1 cellular context compared by ENCODE assay signal in the genomic region with DNA sequence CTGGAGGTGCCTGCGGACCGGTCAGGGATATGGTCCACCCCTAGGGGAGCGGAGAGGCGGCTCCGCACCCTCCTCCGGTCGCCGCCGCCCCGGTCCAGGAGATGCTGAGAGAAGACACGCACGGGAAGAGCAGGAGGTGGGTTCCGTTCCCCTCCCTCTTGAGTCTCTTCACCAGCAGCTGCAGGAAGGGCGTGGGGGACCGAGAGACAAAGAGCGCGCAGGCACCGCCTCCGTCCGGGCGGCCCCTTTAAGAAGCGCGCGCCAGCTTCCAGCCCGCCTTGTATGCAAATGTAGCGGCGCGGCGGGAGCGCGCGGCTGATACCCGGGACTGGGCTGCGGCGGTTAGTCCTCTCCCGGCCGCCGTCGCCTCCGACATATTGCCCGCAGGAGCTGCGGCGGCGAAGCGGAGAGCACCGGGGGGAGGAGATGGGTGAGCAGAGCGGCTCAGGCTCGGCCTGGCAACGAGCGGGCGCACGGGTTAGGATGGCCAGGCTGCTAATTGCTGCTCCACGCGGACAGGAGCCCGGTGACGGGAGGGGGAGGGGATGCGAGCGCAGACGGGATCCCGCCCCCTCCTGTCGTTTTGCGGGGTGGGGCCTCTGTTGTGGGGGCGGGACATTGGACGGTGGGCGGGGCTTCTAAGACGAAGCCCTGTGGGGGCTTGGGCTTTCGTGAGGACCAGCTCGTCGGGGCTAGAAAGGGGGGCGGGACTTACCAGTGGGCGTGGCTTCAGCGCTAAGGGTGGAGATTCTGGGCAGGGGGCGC.
TF ChIP-seq lines count a peak whose summit lies in the region.

A gene (plus strand): TSS at position 318 of the 765 bp plus-strand sequence. CDS start 109 bp downstream, at position 427.

TF ChIP-seq in HepG2, 621 proteins besides CTCF, POLR2A, EP300 and RAD21 (continued from another document and continues in another):
- TF ChIP-seq, protein P1, sequence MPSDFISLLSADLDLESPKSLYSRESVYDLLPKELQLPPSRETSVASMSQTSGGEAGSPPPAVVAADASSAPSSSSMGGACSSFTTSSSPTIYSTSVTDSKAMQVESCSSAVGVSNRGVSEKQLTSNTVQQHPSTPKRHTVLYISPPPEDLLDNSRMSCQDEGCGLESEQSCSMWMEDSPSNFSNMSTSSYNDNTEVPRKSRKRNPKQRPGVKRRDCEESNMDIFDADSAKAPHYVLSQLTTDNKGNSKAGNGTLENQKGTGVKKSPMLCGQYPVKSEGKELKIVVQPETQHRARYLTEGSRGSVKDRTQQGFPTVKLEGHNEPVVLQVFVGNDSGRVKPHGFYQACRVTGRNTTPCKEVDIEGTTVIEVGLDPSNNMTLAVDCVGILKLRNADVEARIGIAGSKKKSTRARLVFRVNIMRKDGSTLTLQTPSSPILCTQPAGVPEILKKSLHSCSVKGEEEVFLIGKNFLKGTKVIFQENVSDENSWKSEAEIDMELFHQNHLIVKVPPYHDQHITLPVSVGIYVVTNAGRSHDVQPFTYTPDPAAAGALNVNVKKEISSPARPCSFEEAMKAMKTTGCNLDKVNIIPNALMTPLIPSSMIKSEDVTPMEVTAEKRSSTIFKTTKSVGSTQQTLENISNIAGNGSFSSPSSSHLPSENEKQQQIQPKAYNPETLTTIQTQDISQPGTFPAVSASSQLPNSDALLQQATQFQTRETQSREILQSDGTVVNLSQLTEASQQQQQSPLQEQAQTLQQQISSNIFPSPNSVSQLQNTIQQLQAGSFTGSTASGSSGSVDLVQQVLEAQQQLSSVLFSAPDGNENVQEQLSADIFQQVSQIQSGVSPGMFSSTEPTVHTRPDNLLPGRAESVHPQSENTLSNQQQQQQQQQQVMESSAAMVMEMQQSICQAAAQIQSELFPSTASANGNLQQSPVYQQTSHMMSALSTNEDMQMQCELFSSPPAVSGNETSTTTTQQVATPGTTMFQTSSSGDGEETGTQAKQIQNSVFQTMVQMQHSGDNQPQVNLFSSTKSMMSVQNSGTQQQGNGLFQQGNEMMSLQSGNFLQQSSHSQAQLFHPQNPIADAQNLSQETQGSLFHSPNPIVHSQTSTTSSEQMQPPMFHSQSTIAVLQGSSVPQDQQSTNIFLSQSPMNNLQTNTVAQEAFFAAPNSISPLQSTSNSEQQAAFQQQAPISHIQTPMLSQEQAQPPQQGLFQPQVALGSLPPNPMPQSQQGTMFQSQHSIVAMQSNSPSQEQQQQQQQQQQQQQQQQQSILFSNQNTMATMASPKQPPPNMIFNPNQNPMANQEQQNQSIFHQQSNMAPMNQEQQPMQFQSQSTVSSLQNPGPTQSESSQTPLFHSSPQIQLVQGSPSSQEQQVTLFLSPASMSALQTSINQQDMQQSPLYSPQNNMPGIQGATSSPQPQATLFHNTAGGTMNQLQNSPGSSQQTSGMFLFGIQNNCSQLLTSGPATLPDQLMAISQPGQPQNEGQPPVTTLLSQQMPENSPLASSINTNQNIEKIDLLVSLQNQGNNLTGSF (CRISPR knock-in tag; IDR thresholded peaks at IDR 0.05) = no peak
- TF ChIP-seq ESRRA (CRISPR knock-in tag; IDR thresholded peaks at IDR 0.05; ENCODE audit: low read depth) = no peak
- no peak for TF ChIP-seq FOXK2 (IDR thresholded peaks at IDR 0.05)
- TF ChIP-seq, protein P2, sequence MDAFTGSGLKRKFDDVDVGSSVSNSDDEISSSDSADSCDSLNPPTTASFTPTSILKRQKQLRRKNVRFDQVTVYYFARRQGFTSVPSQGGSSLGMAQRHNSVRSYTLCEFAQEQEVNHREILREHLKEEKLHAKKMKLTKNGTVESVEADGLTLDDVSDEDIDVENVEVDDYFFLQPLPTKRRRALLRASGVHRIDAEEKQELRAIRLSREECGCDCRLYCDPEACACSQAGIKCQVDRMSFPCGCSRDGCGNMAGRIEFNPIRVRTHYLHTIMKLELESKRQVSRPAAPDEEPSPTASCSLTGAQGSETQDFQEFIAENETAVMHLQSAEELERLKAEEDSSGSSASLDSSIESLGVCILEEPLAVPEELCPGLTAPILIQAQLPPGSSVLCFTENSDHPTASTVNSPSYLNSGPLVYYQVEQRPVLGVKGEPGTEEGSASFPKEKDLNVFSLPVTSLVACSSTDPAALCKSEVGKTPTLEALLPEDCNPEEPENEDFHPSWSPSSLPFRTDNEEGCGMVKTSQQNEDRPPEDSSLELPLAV (CRISPR knock-in tag; conservative IDR thresholded peaks at IDR 0.05; ENCODE audit: low read depth) = no peak
- 0 out of 2 replicates have a peak, but pooled peaks have one; percentile 34 for TF ChIP-seq KDM6A (CRISPR knock-in tag; IDR thresholded peaks at IDR 0.05; ENCODE audit: low read depth)
- TF ChIP-seq NCOR1 (IDR thresholded peaks at IDR 0.05; ENCODE audit: borderline replicate concordance, low read length) = no peak; the same call in 1 of the 2 replicates
- TF ChIP-seq, protein P3, sequence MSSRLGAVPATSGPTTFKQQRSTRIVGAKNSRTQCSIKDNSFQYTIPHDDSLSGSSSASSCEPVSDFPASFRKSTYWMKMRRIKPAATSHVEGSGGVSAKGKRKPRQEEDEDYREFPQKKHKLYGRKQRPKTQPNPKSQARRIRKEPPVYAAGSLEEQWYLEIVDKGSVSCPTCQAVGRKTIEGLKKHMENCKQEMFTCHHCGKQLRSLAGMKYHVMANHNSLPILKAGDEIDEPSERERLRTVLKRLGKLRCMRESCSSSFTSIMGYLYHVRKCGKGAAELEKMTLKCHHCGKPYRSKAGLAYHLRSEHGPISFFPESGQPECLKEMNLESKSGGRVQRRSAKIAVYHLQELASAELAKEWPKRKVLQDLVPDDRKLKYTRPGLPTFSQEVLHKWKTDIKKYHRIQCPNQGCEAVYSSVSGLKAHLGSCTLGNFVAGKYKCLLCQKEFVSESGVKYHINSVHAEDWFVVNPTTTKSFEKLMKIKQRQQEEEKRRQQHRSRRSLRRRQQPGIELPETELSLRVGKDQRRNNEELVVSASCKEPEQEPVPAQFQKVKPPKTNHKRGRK (CRISPR knock-in tag; IDR thresholded peaks at IDR 0.05) = no peak
- TF ChIP-seq, protein P4, sequence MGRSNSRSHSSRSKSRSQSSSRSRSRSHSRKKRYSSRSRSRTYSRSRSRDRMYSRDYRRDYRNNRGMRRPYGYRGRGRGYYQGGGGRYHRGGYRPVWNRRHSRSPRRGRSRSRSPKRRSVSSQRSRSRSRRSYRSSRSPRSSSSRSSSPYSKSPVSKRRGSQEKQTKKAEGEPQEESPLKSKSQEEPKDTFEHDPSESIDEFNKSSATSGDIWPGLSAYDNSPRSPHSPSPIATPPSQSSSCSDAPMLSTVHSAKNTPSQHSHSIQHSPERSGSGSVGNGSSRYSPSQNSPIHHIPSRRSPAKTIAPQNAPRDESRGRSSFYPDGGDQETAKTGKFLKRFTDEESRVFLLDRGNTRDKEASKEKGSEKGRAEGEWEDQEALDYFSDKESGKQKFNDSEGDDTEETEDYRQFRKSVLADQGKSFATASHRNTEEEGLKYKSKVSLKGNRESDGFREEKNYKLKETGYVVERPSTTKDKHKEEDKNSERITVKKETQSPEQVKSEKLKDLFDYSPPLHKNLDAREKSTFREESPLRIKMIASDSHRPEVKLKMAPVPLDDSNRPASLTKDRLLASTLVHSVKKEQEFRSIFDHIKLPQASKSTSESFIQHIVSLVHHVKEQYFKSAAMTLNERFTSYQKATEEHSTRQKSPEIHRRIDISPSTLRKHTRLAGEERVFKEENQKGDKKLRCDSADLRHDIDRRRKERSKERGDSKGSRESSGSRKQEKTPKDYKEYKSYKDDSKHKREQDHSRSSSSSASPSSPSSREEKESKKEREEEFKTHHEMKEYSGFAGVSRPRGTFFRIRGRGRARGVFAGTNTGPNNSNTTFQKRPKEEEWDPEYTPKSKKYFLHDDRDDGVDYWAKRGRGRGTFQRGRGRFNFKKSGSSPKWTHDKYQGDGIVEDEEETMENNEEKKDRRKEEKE (IDR thresholded peaks at IDR 0.05) = no peak
- TF ChIP-seq, protein P5, sequence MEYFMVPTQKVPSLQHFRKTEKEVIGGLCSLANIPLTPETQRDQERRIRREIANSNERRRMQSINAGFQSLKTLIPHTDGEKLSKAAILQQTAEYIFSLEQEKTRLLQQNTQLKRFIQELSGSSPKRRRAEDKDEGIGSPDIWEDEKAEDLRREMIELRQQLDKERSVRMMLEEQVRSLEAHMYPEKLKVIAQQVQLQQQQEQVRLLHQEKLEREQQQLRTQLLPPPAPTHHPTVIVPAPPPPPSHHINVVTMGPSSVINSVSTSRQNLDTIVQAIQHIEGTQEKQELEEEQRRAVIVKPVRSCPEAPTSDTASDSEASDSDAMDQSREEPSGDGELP (IDR thresholded peaks at IDR 0.05; ENCODE audit: borderline replicate concordance, low read depth) = peak; percentile 53; the same call in 1 of the 2 replicates
- TF ChIP-seq SRY (CRISPR knock-in tag; IDR thresholded peaks at IDR 0.05) = no peak
- no peak for TF ChIP-seq ZBTB42 (CRISPR knock-in tag; IDR thresholded peaks at IDR 0.05)
- TF ChIP-seq ZNF644 (CRISPR knock-in tag; IDR thresholded peaks at IDR 0.05; ENCODE audit: low read depth) = no peak
- TF ChIP-seq ZNF792 (CRISPR knock-in tag; IDR thresholded peaks at IDR 0.05) = no peak
- TF ChIP-seq, protein P6, sequence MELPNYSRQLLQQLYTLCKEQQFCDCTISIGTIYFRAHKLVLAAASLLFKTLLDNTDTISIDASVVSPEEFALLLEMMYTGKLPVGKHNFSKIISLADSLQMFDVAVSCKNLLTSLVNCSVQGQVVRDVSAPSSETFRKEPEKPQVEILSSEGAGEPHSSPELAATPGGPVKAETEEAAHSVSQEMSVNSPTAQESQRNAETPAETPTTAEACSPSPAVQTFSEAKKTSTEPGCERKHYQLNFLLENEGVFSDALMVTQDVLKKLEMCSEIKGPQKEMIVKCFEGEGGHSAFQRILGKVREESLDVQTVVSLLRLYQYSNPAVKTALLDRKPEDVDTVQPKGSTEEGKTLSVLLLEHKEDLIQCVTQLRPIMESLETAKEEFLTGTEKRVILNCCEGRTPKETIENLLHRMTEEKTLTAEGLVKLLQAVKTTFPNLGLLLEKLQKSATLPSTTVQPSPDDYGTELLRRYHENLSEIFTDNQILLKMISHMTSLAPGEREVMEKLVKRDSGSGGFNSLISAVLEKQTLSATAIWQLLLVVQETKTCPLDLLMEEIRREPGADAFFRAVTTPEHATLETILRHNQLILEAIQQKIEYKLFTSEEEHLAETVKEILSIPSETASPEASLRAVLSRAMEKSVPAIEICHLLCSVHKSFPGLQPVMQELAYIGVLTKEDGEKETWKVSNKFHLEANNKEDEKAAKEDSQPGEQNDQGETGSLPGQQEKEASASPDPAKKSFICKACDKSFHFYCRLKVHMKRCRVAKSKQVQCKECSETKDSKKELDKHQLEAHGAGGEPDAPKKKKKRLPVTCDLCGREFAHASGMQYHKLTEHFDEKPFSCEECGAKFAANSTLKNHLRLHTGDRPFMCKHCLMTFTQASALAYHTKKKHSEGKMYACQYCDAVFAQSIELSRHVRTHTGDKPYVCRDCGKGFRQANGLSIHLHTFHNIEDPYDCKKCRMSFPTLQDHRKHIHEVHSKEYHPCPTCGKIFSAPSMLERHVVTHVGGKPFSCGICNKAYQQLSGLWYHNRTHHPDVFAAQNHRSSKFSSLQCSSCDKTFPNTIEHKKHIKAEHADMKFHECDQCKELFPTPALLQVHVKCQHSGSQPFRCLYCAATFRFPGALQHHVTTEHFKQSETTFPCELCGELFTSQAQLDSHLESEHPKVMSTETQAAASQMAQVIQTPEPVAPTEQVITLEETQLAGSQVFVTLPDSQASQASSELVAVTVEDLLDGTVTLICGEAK (IDR thresholded peaks at IDR 0.05) = no peak
- TF ChIP-seq, protein P6 (CRISPR knock-in tag; IDR thresholded peaks at IDR 0.05) = 0 out of 2 replicates have a peak, but pooled peaks have one; percentile 44
- no peak for TF ChIP-seq MAFG (CRISPR knock-in tag; IDR thresholded peaks at IDR 0.05)
- TF ChIP-seq RFXANK (CRISPR knock-in tag; IDR thresholded peaks at IDR 0.05) = no peak
- TF ChIP-seq, protein P7, sequence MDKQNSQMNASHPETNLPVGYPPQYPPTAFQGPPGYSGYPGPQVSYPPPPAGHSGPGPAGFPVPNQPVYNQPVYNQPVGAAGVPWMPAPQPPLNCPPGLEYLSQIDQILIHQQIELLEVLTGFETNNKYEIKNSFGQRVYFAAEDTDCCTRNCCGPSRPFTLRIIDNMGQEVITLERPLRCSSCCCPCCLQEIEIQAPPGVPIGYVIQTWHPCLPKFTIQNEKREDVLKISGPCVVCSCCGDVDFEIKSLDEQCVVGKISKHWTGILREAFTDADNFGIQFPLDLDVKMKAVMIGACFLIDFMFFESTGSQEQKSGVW (CRISPR knock-in tag; IDR thresholded peaks at IDR 0.05; ENCODE audit: borderline replicate concordance) = no peak; the same call in 1 of the 2 replicates
- TF ChIP-seq NFKB2 (CRISPR knock-in tag; IDR thresholded peaks at IDR 0.05; ENCODE audit: borderline replicate concordance) = peak; percentile 73; the same call in 1 of the 2 replicates
- TF ChIP-seq, protein P8, sequence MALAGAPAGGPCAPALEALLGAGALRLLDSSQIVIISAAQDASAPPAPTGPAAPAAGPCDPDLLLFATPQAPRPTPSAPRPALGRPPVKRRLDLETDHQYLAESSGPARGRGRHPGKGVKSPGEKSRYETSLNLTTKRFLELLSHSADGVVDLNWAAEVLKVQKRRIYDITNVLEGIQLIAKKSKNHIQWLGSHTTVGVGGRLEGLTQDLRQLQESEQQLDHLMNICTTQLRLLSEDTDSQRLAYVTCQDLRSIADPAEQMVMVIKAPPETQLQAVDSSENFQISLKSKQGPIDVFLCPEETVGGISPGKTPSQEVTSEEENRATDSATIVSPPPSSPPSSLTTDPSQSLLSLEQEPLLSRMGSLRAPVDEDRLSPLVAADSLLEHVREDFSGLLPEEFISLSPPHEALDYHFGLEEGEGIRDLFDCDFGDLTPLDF (CRISPR knock-in tag; IDR thresholded peaks at IDR 0.05) = peak; percentile 92
- TF ChIP-seq TEAD3 (CRISPR knock-in tag; optimal IDR thresholded peaks at IDR 0.05; ENCODE audit: borderline replicate concordance) = no peak
- no peak for TF ChIP-seq KLF11 (CRISPR knock-in tag; IDR thresholded peaks at IDR 0.05)
